8 cellular contexts compared by ENCODE assay signal in the genomic region with DNA sequence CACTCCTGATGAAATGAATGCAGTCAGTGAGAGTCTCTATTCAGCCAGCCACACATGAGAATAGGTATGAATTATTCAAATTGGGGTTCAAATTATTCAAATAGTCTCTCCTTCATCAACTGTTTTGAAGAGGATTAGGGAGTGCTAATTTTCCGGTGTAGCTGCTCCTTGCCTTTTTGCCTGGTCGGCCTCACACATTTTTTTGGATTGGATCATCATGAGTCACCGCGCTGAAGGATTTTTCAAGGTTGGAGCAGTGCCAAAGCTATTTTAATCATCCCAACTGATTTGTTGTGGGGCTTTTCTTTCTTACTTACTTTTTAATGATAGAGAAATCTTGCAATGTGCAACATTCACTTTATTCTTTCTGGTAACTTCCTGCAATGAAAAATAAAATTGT. TPM values are rescaled to one million over a fixed set of nuclear protein-coding genes. Genes with fewer than 3 reads are reported as not detected.
A peak's percentile ranks its signal among the peaks of the same experiment; 100 is the strongest.
DNase-seq lines count a peak whose midpoint lies in the region; ATAC-seq and TF ChIP-seq lines count a peak whose summit lies in the region.

No MANE protein-coding gene starts in this region.

- H3K9me2 ChIP-seq in GM23338 (ENCODE audit: insufficient read depth): no peaks in the 10 kb centered on the region; the same call in 1 of the 2 replicates

- H3K36me3 Mint-ChIP-seq in GM23338 (ENCODE audit: low read depth) (no peaks in the 10 kb centered on the region), osteocyte (ENCODE audit: unreplicated experiment) (no peaks in the 10 kb centered on the region)

- no peaks in the 10 kb centered on the region for H3K36me3 ChIP-seq in GM23338 (ENCODE audit: insufficient read depth)

- ATAC-seq in GM23338 (peak; percentile 48; the same call in 2 of the 3 replicates), HG02884 (IDR thresholded peaks at IDR 0.05; ENCODE audit: unreplicated experiment) (no peak), HG02973 (IDR thresholded peaks at IDR 0.05; ENCODE audit: unreplicated experiment) (no peak)

- no peak overlapping the region for H2AFZ ChIP-seq in GM23338

- in situ Hi-C loops in GM13976 (cut with MboI; ENCODE audit: low sequenced_read_pairs, unreplicated experiment): no loop called here

- TF ChIP-seq CTCF in GM23338 (conservative IDR thresholded peaks at IDR 0.05; ENCODE audit: low read depth in 2 of 2) (no peak), epithelial cell of esophagus (IDR thresholded peaks at IDR 0.05; ENCODE audit: insufficient read depth, low read depth, low read length, missing control alignments) (no peak), osteocyte (IDR thresholded peaks at IDR 0.05) (no peak), GM13976 (IDR thresholded peaks at IDR 0.05; ENCODE audit: borderline replicate concordance, control extremely low read depth, extremely low read depth, insufficient read depth, missing control alignments) (no peak)

- H3K4me1 Mint-ChIP-seq in GM23338 (peaks cover 37% of the 10 kb centered on the region), osteocyte (ENCODE audit: unreplicated experiment) (peaks cover 48% of the 10 kb centered on the region)

- no peaks in the 10 kb centered on the region for H3K27me3 ChIP-seq in GM23338 (ENCODE audit: insufficient read depth)

- H3K27me3 Mint-ChIP-seq in GM23338 (ENCODE audit: insufficient read depth, low read depth, poor library complexity): no peaks in the 10 kb centered on the region
- H3K27me3 Mint-ChIP-seq in osteocyte (ENCODE audit: unreplicated experiment): no peaks in the 10 kb centered on the region

- peak overlapping the region; percentile 56 for H3K4me2 ChIP-seq in GM23338

- H3K4me3 Mint-ChIP-seq in GM23338 (no peak overlapping the region), osteocyte (ENCODE audit: unreplicated experiment) (no peak overlapping the region)

- H3K4me3 ChIP-seq in GM23338: no peak overlapping the region
- H3K4me3 ChIP-seq in epithelial cell of esophagus (ENCODE audit: low read length): no peak overlapping the region

- H3K27ac Mint-ChIP-seq in GM23338 (peak overlapping the region; percentile 10; the same call in 1 of the 2 replicates), osteocyte (ENCODE audit: unreplicated experiment) (peak overlapping the region; percentile 83)

- no peak overlapping the region for H3K27ac ChIP-seq in GM23338 (ENCODE audit: low read depth)

- H4K20me1 ChIP-seq in GM23338 (replicated peaks; ENCODE audit: insufficient read depth): no peaks in the 10 kb centered on the region

- H3K9me3 Mint-ChIP-seq in GM23338 (no peaks in the 10 kb centered on the region), osteocyte (ENCODE audit: unreplicated experiment) (no peaks in the 10 kb centered on the region)

- peak; percentile 33 for DNase-seq in GM23338 (ENCODE audit: low spot score)
- DNase-seq in NCI-H526 (lab: John Stamatoyannopoulos, UW): peak; percentile 57 to 66
- DNase-seq in epithelial cell of esophagus (ENCODE audit: low read depth): peak; percentile 92
- no peak for DNase-seq in osteocyte (ENCODE audit: extremely low spot score, unreplicated experiment)
- no peak for DNase-seq in activated CD8-positive, alpha-beta memory T cell treated with anti-CD3 and anti-CD28 coated beads, Interleukin-2, amount 50 U/mL, for 4 hours
- DNase-seq in GM13976 (ENCODE audit: low spot score): no peak

- no peaks in the 10 kb centered on the region for H3K79me2 ChIP-seq in GM23338 (replicated peaks; ENCODE audit: insufficient read depth)

- H3K4me1 ChIP-seq in GM23338 (ENCODE audit: insufficient read depth): peaks cover 47% of the 10 kb centered on the region

- H3F3A ChIP-seq in GM23338 (replicated peaks; ENCODE audit: low read depth): no peaks in the 10 kb centered on the region

TF ChIP-seq in GM23338, 12 proteins besides CTCF, POLR2A, EP300 and RAD21 (continues in another document):
- no peak for TF ChIP-seq STAT1 (IDR thresholded peaks at IDR 0.05; ENCODE audit: unreplicated experiment)
- TF ChIP-seq JUNB (IDR thresholded peaks at IDR 0.05; ENCODE audit: unreplicated experiment): no peak
- no peak for TF ChIP-seq CREB1 (CRISPR knock-in tag; IDR thresholded peaks at IDR 0.05; ENCODE audit: low read depth)
- TF ChIP-seq, protein P1, sequence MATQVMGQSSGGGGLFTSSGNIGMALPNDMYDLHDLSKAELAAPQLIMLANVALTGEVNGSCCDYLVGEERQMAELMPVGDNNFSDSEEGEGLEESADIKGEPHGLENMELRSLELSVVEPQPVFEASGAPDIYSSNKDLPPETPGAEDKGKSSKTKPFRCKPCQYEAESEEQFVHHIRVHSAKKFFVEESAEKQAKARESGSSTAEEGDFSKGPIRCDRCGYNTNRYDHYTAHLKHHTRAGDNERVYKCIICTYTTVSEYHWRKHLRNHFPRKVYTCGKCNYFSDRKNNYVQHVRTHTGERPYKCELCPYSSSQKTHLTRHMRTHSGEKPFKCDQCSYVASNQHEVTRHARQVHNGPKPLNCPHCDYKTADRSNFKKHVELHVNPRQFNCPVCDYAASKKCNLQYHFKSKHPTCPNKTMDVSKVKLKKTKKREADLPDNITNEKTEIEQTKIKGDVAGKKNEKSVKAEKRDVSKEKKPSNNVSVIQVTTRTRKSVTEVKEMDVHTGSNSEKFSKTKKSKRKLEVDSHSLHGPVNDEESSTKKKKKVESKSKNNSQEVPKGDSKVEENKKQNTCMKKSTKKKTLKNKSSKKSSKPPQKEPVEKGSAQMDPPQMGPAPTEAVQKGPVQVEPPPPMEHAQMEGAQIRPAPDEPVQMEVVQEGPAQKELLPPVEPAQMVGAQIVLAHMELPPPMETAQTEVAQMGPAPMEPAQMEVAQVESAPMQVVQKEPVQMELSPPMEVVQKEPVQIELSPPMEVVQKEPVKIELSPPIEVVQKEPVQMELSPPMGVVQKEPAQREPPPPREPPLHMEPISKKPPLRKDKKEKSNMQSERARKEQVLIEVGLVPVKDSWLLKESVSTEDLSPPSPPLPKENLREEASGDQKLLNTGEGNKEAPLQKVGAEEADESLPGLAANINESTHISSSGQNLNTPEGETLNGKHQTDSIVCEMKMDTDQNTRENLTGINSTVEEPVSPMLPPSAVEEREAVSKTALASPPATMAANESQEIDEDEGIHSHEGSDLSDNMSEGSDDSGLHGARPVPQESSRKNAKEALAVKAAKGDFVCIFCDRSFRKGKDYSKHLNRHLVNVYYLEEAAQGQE (IDR thresholded peaks at IDR 0.05; ENCODE audit: unreplicated experiment): no peak
- TF ChIP-seq ZNF331 (CRISPR knock-in tag; IDR thresholded peaks at IDR 0.05; ENCODE audit: low read depth): no peak
- no peak for TF ChIP-seq POLR2AphosphoS5 (IDR thresholded peaks at IDR 0.05; ENCODE audit: low read depth)
- TF ChIP-seq EZH2 (IDR thresholded peaks at IDR 0.05; ENCODE audit: low read depth, unreplicated experiment): no peak
- TF ChIP-seq EZH2phosphoT487 (IDR thresholded peaks at IDR 0.05; ENCODE audit: unreplicated experiment): no peak
- no peak for TF ChIP-seq ZNF114 (CRISPR knock-in tag; IDR thresholded peaks at IDR 0.05)

RNA-seq across cellular contexts. Expression of gene DTNA, which starts 2.4 kb away (rescaled TPM):
- total RNA-seq in GM23338 (2014; rRNA removed; shearing (Covaris generic)): 25.1 and 34.4 TPM in 2 replicates
- polyA plus RNA-seq in GM23338 (2016; fragmentation: Nextera tagmentation; extraction: Ambion mirVana): 9.5 and 11.5 TPM in 2 replicates
- 6.2 and 7.1 TPM in 2 replicates for total RNA-seq in osteocyte

Comparison
In these comparisons a context has a peak if more than half of its experiments do, and no peak if none do; other contexts are left out.
1. DNase-seq: peak in GM23338 (single experiment), NCI-H526 (2 of 2) and epithelial cell of esophagus (single experiment); none in osteocyte (single experiment), activated CD8-positive, alpha-beta memory T cell treated with anti-CD3 and anti-CD28 coated beads, Interleukin-2, amount 50 U/mL, for 4 hours (single experiment) and GM13976 (single experiment).